In the genomic region with DNA sequence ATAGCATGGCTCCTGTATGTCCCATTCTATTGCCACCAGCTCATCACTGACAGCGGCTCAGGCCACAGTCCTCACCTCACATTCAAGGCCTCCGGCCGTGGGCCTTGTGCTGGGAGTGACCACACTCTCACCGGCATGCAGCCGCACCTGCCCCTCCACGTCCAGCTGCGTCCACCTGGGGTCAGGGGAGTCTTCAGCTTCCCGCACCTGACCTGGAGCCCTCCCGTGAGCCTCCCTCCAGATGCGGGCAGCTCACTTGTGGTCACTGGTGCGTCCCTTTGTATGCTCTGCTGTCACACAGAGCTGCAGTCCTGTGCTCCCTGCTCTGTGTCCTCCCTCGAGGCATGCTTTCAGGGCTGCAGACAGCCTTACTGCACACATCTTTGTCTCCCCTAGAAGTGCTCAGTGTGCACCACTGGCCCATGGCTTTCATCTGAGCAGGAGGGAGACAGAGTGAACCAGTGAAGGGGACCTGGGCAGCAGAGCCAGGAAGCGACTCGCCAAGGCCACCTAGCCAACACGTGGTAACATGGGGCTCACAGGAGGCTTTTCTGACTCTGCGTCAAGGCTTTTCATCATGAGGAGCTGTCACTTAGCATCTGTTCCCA, we compare ENCODE assay signal across 1 cellular context.
TF ChIP-seq lines count a peak whose summit lies in the region.

No MANE protein-coding gene starts in this region.

TF ChIP-seq in H1, 55 proteins besides CTCF, POLR2A, EP300 and RAD21:
- no peak for TF ChIP-seq TEAD4 (IDR thresholded peaks at IDR 0.05; ENCODE audit: low read depth, low read length)
- no peak for TF ChIP-seq TBP (IDR thresholded peaks at IDR 0.05; ENCODE audit: low read depth, low read length)
- no peak for TF ChIP-seq ZNF274 (IDR thresholded peaks at IDR 0.05; ENCODE audit: borderline replicate concordance, extremely low read depth, low read length)
- TF ChIP-seq CHD1 (IDR thresholded peaks at IDR 0.05; ENCODE audit: low read depth, low read length), result no peak
- TF ChIP-seq SIRT6 (IDR thresholded peaks at IDR 0.05; ENCODE audit: low read length), result no peak
- TF ChIP-seq, protein P1, sequence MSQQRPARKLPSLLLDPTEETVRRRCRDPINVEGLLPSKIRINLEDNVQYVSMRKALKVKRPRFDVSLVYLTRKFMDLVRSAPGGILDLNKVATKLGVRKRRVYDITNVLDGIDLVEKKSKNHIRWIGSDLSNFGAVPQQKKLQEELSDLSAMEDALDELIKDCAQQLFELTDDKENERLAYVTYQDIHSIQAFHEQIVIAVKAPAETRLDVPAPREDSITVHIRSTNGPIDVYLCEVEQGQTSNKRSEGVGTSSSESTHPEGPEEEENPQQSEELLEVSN (IDR thresholded peaks at IDR 0.05), result no peak
- TF ChIP-seq NANOG (IDR thresholded peaks at IDR 0.05; ENCODE audit: insufficient read depth, low read depth, low read length, poor library complexity, severe bottlenecking), result no peak
- no peak for TF ChIP-seq PHF8 (conservative IDR thresholded peaks at IDR 0.05; ENCODE audit: low read depth, low read length)
- TF ChIP-seq TCF12 (IDR thresholded peaks at IDR 0.05; ENCODE audit: low read depth, low read length), result no peak
- TF ChIP-seq NRF1 (IDR thresholded peaks at IDR 0.05; ENCODE audit: low read depth, low read length), result no peak
- TF ChIP-seq POU5F1 (IDR thresholded peaks at IDR 0.05; ENCODE audit: low read depth, low read length), result no peak
- no peak for TF ChIP-seq KDM5A (IDR thresholded peaks at IDR 0.05; ENCODE audit: low read length)
- no peak for TF ChIP-seq FOSL1 (IDR thresholded peaks at IDR 0.05; ENCODE audit: insufficient read depth, low read depth, low read length)
- no peak for TF ChIP-seq SP1 (IDR thresholded peaks at IDR 0.05; ENCODE audit: low read depth, low read length)
- TF ChIP-seq CHD2 (IDR thresholded peaks at IDR 0.05; ENCODE audit: low read length), result no peak
TF ChIP-seq in H1: peak in this region for 0.
